17 cellular contexts compared by ENCODE assay signal in genomic region chr18:37317486-37317885, GRCh38.
DNase-seq lines count a peak whose midpoint lies in the region; ATAC-seq and TF ChIP-seq lines count a peak whose summit lies in the region.
"Had no signal": no experiment of that assay in that cellular context is flagged by ENCODE, and none has a peak within 500 bp of the region (broad histone marks: within the 10 kb centered on the region; RNA-seq: fewer than 3 reads in every experiment).

No MANE protein-coding gene starts in this region.

- peaks cover 4 to 19% of the 10 kb centered on the region in 2 donors for H3K4me1 ChIP-seq in thyroid gland
- H3K4me1 ChIP-seq: Caco-2 had no signal

- no peaks in the 10 kb centered on the region for H3K36me3 ChIP-seq in thyroid gland
- no peaks in the 10 kb centered on the region for H3K36me3 ChIP-seq in MG63
- H3K36me3 ChIP-seq: BLaER1 had no signal

- 52 to 53% methylated on average over 2 of the region's 2 CpGs for WGBS in thyroid gland, 2 donors

- H3K4me3 ChIP-seq in thyroid gland (replicated peaks in 1 of 3): no peak overlapping the region
- H3K4me3 ChIP-seq in MG63: no peak overlapping the region
- H3K4me3 ChIP-seq: BLaER1 had no signal

- H3K27me3 ChIP-seq in thyroid gland (no peaks in the 10 kb centered on the region), MG63 (no peaks in the 10 kb centered on the region)
- H3K27me3 ChIP-seq: BLaER1 had no signal

- TF ChIP-seq POLR2A in thyroid gland (IDR thresholded peaks at IDR 0.05): no peak

- H3K27ac ChIP-seq in thyroid gland: no peak overlapping the region
- H3K27ac ChIP-seq: 22Rv1, BLaER1, C4-2B had no signal

- intact Hi-C loops in Right ventricle myocardium inferior (cut with DNase I) (no loop called here), left ventricle myocardium superior (cut with micrococcal nuclease) (no loop called here), thyroid gland (cut with DNase I) (no loop called here)

- ATAC-seq in Right ventricle myocardium inferior (no peak), left ventricle myocardium superior (no peak)
- ATAC-seq: CD8-positive, alpha-beta T cell had no signal

- H3K9me3 ChIP-seq in thyroid gland: no peaks in the 10 kb centered on the region
- H3K9me3 ChIP-seq in MG63: no peaks in the 10 kb centered on the region
- H3K9me3 ChIP-seq: BLaER1, Caco-2 had no signal

- TF ChIP-seq CTCF in thyroid gland (IDR thresholded peaks at IDR 0.05): no peak

- DNase-seq in Right ventricle myocardium inferior (ENCODE audit: missing footprints): peak; percentile 13
- DNase-seq in left ventricle myocardium superior: no peak
- peak; percentile 31 for DNase-seq in occipital lobe (lab: John Stamatoyannopoulos, UW)
- DNase-seq in thyroid gland: peak; percentile 61 to 63
- no peak for DNase-seq in activated CD4-positive, alpha-beta T cell treated with anti-CD3 and anti-CD28 coated beads for 4 hours
- DNase-seq in MG63: no peak
- DNase-seq: Caco-2; CD4-positive, CD25-positive, alpha-beta regulatory T cell; CD8-positive, alpha-beta T cell; DMS153; DND-41; GOT3; H7; HCEC 1CT had no signal

Comparison
In these comparisons a context has a peak if more than half of its experiments do, and no peak if none do; other contexts are left out.
1. DNase-seq: peak in Right ventricle myocardium inferior (single experiment), occipital lobe (single experiment) and thyroid gland (2 of 2); none in left ventricle myocardium superior (single experiment), activated CD4-positive, alpha-beta T cell treated with anti-CD3 and anti-CD28 coated beads for 4 hours (0 of 2) and MG63 (single experiment).